ENCODE assay signal across 23 cellular contexts in genomic region chr7:42350801-42351200, GRCh38.
DNase-seq lines count a peak whose midpoint lies in the region; ATAC-seq and TF ChIP-seq lines count a peak whose summit lies in the region.
"Had no signal": no experiment of that assay in that cellular context is flagged by ENCODE, and none has a peak within 500 bp of the region (broad histone marks: within the 10 kb centered on the region; RNA-seq: fewer than 3 reads in every experiment).

No MANE protein-coding gene starts in this region.

- H3K36me3 Mint-ChIP-seq in type B pancreatic cell = no peaks in the 10 kb centered on the region
- H3K36me3 Mint-ChIP-seq: naive B cell had no signal

- no peak overlapping the region for H3K9ac ChIP-seq in adipocyte (ENCODE audit: low read length)

- ATAC-seq in Right ventricle myocardium inferior = peak; percentile 34
- peak; percentile 91 for ATAC-seq in left ventricle myocardium superior
- ATAC-seq in GM21528 (IDR thresholded peaks at IDR 0.05; ENCODE audit: low FRiP score, unreplicated experiment) = no peak
- ATAC-seq: K562 had no signal

- H3K4me1 Mint-ChIP-seq in type B pancreatic cell (ENCODE audit: unreplicated experiment) = peaks cover 47% of the 10 kb centered on the region
- H3K4me1 Mint-ChIP-seq: naive B cell had no signal

- no peak overlapping the region for H3K27ac ChIP-seq in right atrium auricular region
- H3K27ac ChIP-seq: C4-2B, esophagus muscularis mucosa, stomach had no signal

- H3K27me3 ChIP-seq in right atrium auricular region (no peaks in the 10 kb centered on the region), adipocyte (replicated peaks; ENCODE audit: control insufficient read depth, insufficient read depth, low read length) (no peaks in the 10 kb centered on the region)
- H3K27me3 ChIP-seq: esophagus muscularis mucosa, stomach had no signal

- peak overlapping the region; percentile 30 for H3K4me3 Mint-ChIP-seq in type B pancreatic cell

- DNase-seq in Right ventricle myocardium inferior (ENCODE audit: missing footprints) = peak; percentile 59
- no peak for DNase-seq in right atrium auricular region (ENCODE audit: low spot score)
- peak; percentile 13 for DNase-seq in adipocyte (ENCODE audit: low read depth)
- DNase-seq in left ventricle myocardium superior = peak; percentile 47
- no peak for DNase-seq in type B pancreatic cell (ENCODE audit: extremely low spot score, unreplicated experiment)
- DNase-seq in NCI-H446 (lab: John Stamatoyannopoulos, UW) = no peak
- no peak for DNase-seq in GDM1 (lab: John Stamatoyannopoulos, UW)
- DNase-seq: activated CD4-positive, alpha-beta T cell treated with anti-CD3 and anti-CD28 coated beads, Interleukin-2, amount 50 U/mL, for 1 hour; activated CD8-positive, alpha-beta memory T cell treated with anti-CD3 and anti-CD28 coated beads, Interleukin-2, amount 50 U/mL, for 48 hours; activated effector memory CD4-positive, alpha-beta T cell treated with Interleukin-2 at 50 U/mL for 16 hours; cerebellar nuclear complex; DMS153; effector CD8-positive, alpha-beta T cell; naive B cell; NCI-H1048; NCI-H2107; NCI-H524; stimulated activated CD4-positive, alpha-beta T cell treated with anti-CD3 and anti-CD28 coated beads, Interleukin-2, amount 100 ng/mL, for 24 hours; stomach had no signal

- no peaks in the 10 kb centered on the region for H3K27me3 Mint-ChIP-seq in type B pancreatic cell

- H3K4me1 ChIP-seq in right atrium auricular region (no peaks in the 10 kb centered on the region), adipocyte (ENCODE audit: control insufficient read depth, insufficient read depth, low read length) (peaks cover 17% of the 10 kb centered on the region)

- H3K36me3 ChIP-seq in right atrium auricular region (no peaks in the 10 kb centered on the region), adipocyte (ENCODE audit: control insufficient read depth, insufficient read depth, low read length, severe bottlenecking) (no peaks in the 10 kb centered on the region)
- H3K36me3 ChIP-seq: esophagus muscularis mucosa, stomach had no signal

- TF ChIP-seq CTCF in right atrium auricular region (IDR thresholded peaks at IDR 0.05) (no peak), type B pancreatic cell (conservative IDR thresholded peaks at IDR 0.05) (no peak)

- peaks cover 10% of the 10 kb centered on the region for H3K9me3 Mint-ChIP-seq in type B pancreatic cell

- H3K4me3 ChIP-seq in right atrium auricular region = no peak overlapping the region
- H3K4me3 ChIP-seq in adipocyte (ENCODE audit: low read length) = no peak overlapping the region
- H3K4me3 ChIP-seq: esophagus muscularis mucosa, K562, stomach had no signal

- no peaks in the 10 kb centered on the region for H3K9me3 ChIP-seq in right atrium auricular region
- no peaks in the 10 kb centered on the region for H3K9me3 ChIP-seq in adipocyte (ENCODE audit: control insufficient read depth, low read length)
- H3K9me3 ChIP-seq: esophagus muscularis mucosa, stomach had no signal

- intact Hi-C loops in Right ventricle myocardium inferior (cut with DNase I) = no loop called here
- intact Hi-C loops in left ventricle myocardium superior (cut with micrococcal nuclease) = no loop called here

- H3K27ac Mint-ChIP-seq in type B pancreatic cell = no peak overlapping the region
- H3K27ac Mint-ChIP-seq: naive B cell had no signal

Comparison
In these comparisons a context has a peak if more than half of its experiments do, and no peak if none do; other contexts are left out.
1. DNase-seq: peak in Right ventricle myocardium inferior (single experiment), adipocyte (single experiment) and left ventricle myocardium superior (single experiment); none in right atrium auricular region (single experiment), type B pancreatic cell (single experiment), NCI-H446 (0 of 2) and GDM1 (single experiment).